ENCODE assay signal across 15 cellular contexts in the genomic region with DNA sequence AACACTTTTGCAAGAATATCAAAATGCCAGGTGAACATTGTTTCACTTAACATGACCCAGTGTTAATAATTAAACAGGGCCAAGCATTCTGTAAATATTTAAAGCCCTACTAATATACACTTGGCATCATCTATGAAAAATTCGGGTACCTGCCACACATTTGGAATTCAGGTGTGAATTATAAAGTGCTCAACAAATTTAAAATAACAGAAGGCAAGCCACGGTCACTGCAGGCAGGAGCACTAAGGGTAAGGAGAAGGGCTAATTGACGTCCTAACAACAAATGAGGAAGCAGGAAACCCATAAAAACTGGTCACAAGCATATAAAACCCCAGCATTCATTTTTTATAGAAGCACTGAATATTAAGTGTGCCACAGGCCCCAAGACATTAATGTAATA.
"Had no signal": no experiment of that assay in that cellular context is flagged by ENCODE, and none has a peak within 500 bp of the region (broad histone marks: within the 10 kb centered on the region; RNA-seq: fewer than 3 reads in every experiment).

No MANE protein-coding gene starts in this region.

- ATAC-seq: activated CD8-positive, alpha-beta memory T cell treated with anti-CD3 and anti-CD28 coated beads, Interleukin-2, amount 10 ng/mL, durations not matched to agents 7 days and 5 days; activated T-cell treated with anti-CD3 and anti-CD28 coated beads, Interleukin-2, amount 50 U/mL, for 4 hours; gastroesophageal sphincter had no signal

- DNase-seq: activated CD4-positive, alpha-beta T cell treated with anti-CD3 and anti-CD28 coated beads for 1 hour; activated CD4-positive, alpha-beta T cell treated with anti-CD3 and anti-CD28 coated beads, Interleukin-2, amount 50 U/mL, for 48 hours; activated CD8-positive, alpha-beta memory T cell treated with anti-CD3 and anti-CD28 coated beads, Interleukin-2, amount 10 ng/mL, durations not matched to agents 7 days and 5 days; activated gamma-delta T cell; activated T-cell treated with anti-CD3 and anti-CD28 coated beads, Interleukin-2, amount 50 U/mL, for 4 hours; amygdala; cortex of kidney; effector CD8-positive, alpha-beta T cell; nephron progenitor cell; stimulated activated CD4-positive, alpha-beta T cell treated with anti-CD3 and anti-CD28 coated beads, Interleukin-4, amount 100 ng/mL, for 4 hours; thyroid gland had no signal

- H3K27me3 ChIP-seq: gastroesophageal sphincter, hepatocyte, thyroid gland, vagina had no signal

- H3K27ac ChIP-seq: epithelial cell of prostate, gastroesophageal sphincter, hepatocyte, thyroid gland, vagina had no signal

- H3K4me3 ChIP-seq: gastroesophageal sphincter, hepatocyte, thyroid gland, vagina had no signal

- H3K9me3 ChIP-seq: gastroesophageal sphincter, thyroid gland, vagina had no signal

- H3K4me1 ChIP-seq: gastroesophageal sphincter, thyroid gland, vagina had no signal

- H3K36me3 ChIP-seq: gastroesophageal sphincter, thyroid gland, vagina had no signal
